Comparison of ENCODE assay signal across 38 cellular contexts in the genomic region with DNA sequence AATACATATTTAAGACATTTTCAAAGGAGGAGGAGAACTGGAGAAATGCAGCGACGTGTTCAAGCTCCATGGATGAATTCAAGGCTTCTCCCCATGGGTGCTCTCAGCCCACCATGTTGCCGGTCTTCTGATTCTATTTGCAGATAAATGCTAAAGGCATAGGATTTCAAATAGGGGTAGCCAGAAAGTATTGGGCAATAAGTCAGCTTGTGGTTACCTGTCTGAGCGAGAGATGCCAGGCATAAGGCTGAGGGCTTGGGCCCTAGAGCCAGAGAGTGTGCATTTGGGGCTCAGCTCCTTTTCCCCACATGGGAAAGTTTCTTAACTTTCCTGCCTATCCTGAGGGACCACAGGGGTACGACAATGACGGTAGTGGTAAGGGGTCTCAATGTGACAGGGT.
"Had no signal": no experiment of that assay in that cellular context is flagged by ENCODE, and none has a peak within 500 bp of the region (broad histone marks: within the 10 kb centered on the region; RNA-seq: fewer than 3 reads in every experiment).

No MANE protein-coding gene starts in this region.

- H3K4me3 ChIP-seq: adrenal gland, ascending aorta, body of pancreas, breast epithelium, cardiac muscle cell had no signal

- H3K27me3 Mint-ChIP-seq: activated naive CD8-positive, alpha-beta T cell; activated naive CD8-positive, alpha-beta T cell treated with anti-CD3 and anti-CD28 coated beads, Interleukin-2, amount 50 U/mL, for 24 hours; activated T-cell treated with anti-CD3 and anti-CD28 coated beads, Interleukin-2, amount 50 U/mL, for 24 hours; brain; central memory CD8-positive, alpha-beta T cell had no signal

- H3K4me1 Mint-ChIP-seq: activated naive CD4-positive, alpha-beta T cell treated with anti-CD3 and anti-CD28 coated beads, Interleukin-2, amount 10 ng/mL, durations not matched to agents 7 days and 5 days; central memory CD8-positive, alpha-beta T cell had no signal

- DNase-seq: activated effector memory CD4-positive, alpha-beta T cell treated with anti-CD3 and anti-CD28 coated beads, Interleukin-2, amount 50 U/mL, for 16 hours; activated effector memory CD4-positive, alpha-beta T cell treated with Interleukin-2 at 50 U/mL for 16 hours; activated gamma-delta T cell; activated naive CD4-positive, alpha-beta T cell; activated naive CD4-positive, alpha-beta T cell treated with anti-CD3 and anti-CD28 coated beads for 36 hours; activated naive CD4-positive, alpha-beta T cell treated with anti-CD3 and anti-CD28 coated beads, Interleukin-2, amount 10 ng/mL, durations not matched to agents 7 days and 5 days; activated naive CD4-positive, alpha-beta T cell treated with anti-CD3 and anti-CD28 coated beads, Interleukin-2, amount 50 U/mL, for 16 hours; activated naive CD4-positive, alpha-beta T cell treated with Interleukin-2 at 50 U/mL for 16 hours; activated naive CD8-positive, alpha-beta T cell treated with anti-CD3 and anti-CD28 coated beads for 36 hours; activated naive CD8-positive, alpha-beta T cell treated with anti-CD3 and anti-CD28 coated beads, Interleukin-2, amount 10 ng/mL, durations not matched to agents 7 days and 5 days; activated naive CD8-positive, alpha-beta T cell treated with anti-CD3 and anti-CD28 coated beads, Interleukin-2, amount 50 U/mL, for 24 hours; activated T-cell treated with anti-CD3 and anti-CD28 coated beads, Interleukin-2, amount 50 U/mL, for 24 hours; activated T-cell treated with anti-CD3 and anti-CD28 coated beads, Interleukin-2, amount 50 U/mL, for 4 hours; activated T-cell treated with anti-CD3 and anti-CD28 coated beads, Interleukin-2, amount 50 U/mL, for 48 hours; activated T-cell treated with anti-CD3 and anti-CD28 coated beads, Interleukin-2, amount 50 U/mL, for 72 hours; adrenal gland; amniotic stem cell; amygdala; anterior cingulate cortex; aorta; body of pancreas; brain microvascular endothelial cell; caudate nucleus; central memory CD4-positive, alpha-beta T cell; cerebellar nuclear complex had no signal

- H3K27ac Mint-ChIP-seq: activated naive CD4-positive, alpha-beta T cell treated with anti-CD3 and anti-CD28 coated beads for 36 hours; activated naive CD4-positive, alpha-beta T cell treated with anti-CD3 and anti-CD28 coated beads, Interleukin-2, amount 10 ng/mL, durations not matched to agents 7 days and 5 days; activated naive CD4-positive, alpha-beta T cell treated with anti-CD3 and anti-CD28 coated beads, Interleukin-2, amount 50 U/mL, for 24 hours; activated naive CD4-positive, alpha-beta T cell treated with anti-CD3 and anti-CD28 coated beads, Interleukin-2, amount 50 U/mL, for 72 hours; activated naive CD8-positive, alpha-beta T cell; activated naive CD8-positive, alpha-beta T cell treated with anti-CD3 and anti-CD28 coated beads for 36 hours; activated naive CD8-positive, alpha-beta T cell treated with anti-CD3 and anti-CD28 coated beads, Interleukin-2, amount 10 ng/mL, durations not matched to agents 7 days and 5 days; activated naive CD8-positive, alpha-beta T cell treated with anti-CD3 and anti-CD28 coated beads, Interleukin-2, amount 50 U/mL, for 24 hours; activated T-cell treated with anti-CD3 and anti-CD28 coated beads, Interleukin-2, amount 50 U/mL, for 24 hours; activated T-cell treated with anti-CD3 and anti-CD28 coated beads, Interleukin-2, amount 50 U/mL, for 72 hours; activated T-helper 1 cell treated with anti-CD3 and anti-CD28 coated beads, Interleukin-12 subunit alpha, Interleukin-12 subunit beta, Interleukin-2, Interleukin-4 antibody, amounts not matched to agents 30 ng/mL and 10 ng/mL and 1 ng/mL, durations not matched to agents 14 hours and 24 hours and 36 hours; activated T-helper 17 cell treated with anti-CD3 and anti-CD28 coated beads, Interleukin-2, amount 50 U/mL, for 72 hours; activated T-helper 2 cell treated with anti-CD3 and anti-CD28 coated beads, Interferon-gamma antibody, Interleukin-2, Interleukin-4, amounts not matched to agents 10 μg/mL and 5 μg/mL and 100 μg/mL, durations not matched to agents 14 hours and 24 hours and 36 hours had no signal

- H3K36me3 Mint-ChIP-seq: activated naive CD4-positive, alpha-beta T cell treated with anti-CD3 and anti-CD28 coated beads, Interleukin-2, amount 10 ng/mL, durations not matched to agents 7 days and 5 days; activated naive CD4-positive, alpha-beta T cell treated with anti-CD3 and anti-CD28 coated beads, Interleukin-2, amount 50 U/mL, for 24 hours; activated naive CD4-positive, alpha-beta T cell treated with anti-CD3 and anti-CD28 coated beads, Interleukin-2, amount 50 U/mL, for 72 hours; activated naive CD8-positive, alpha-beta T cell; activated naive CD8-positive, alpha-beta T cell treated with anti-CD3 and anti-CD28 coated beads for 36 hours; activated naive CD8-positive, alpha-beta T cell treated with anti-CD3 and anti-CD28 coated beads, Interleukin-2, amount 10 ng/mL, durations not matched to agents 7 days and 5 days had no signal

- H3K9me3 Mint-ChIP-seq: activated naive CD4-positive, alpha-beta T cell treated with anti-CD3 and anti-CD28 coated beads for 36 hours; activated naive CD4-positive, alpha-beta T cell treated with anti-CD3 and anti-CD28 coated beads, Interleukin-2, amount 10 ng/mL, durations not matched to agents 7 days and 5 days; activated naive CD4-positive, alpha-beta T cell treated with anti-CD3 and anti-CD28 coated beads, Interleukin-2, amount 50 U/mL, for 24 hours; activated naive CD4-positive, alpha-beta T cell treated with anti-CD3 and anti-CD28 coated beads, Interleukin-2, amount 50 U/mL, for 72 hours; activated naive CD8-positive, alpha-beta T cell treated with anti-CD3 and anti-CD28 coated beads for 36 hours; activated naive CD8-positive, alpha-beta T cell treated with anti-CD3 and anti-CD28 coated beads, Interleukin-2, amount 10 ng/mL, durations not matched to agents 7 days and 5 days; activated naive CD8-positive, alpha-beta T cell treated with anti-CD3 and anti-CD28 coated beads, Interleukin-2, amount 50 U/mL, for 24 hours; activated T-cell treated with anti-CD3 and anti-CD28 coated beads, Interleukin-2, amount 50 U/mL, for 24 hours; activated T-cell treated with anti-CD3 and anti-CD28 coated beads, Interleukin-2, amount 50 U/mL, for 4 hours; activated T-cell treated with anti-CD3 and anti-CD28 coated beads, Interleukin-2, amount 50 U/mL, for 72 hours; activated T-helper 1 cell treated with anti-CD3 and anti-CD28 coated beads, Interleukin-12 subunit alpha, Interleukin-12 subunit beta, Interleukin-2, Interleukin-4 antibody, amounts not matched to agents 30 ng/mL and 10 ng/mL and 1 ng/mL, durations not matched to agents 14 hours and 24 hours and 36 hours; activated T-helper 17 cell treated with anti-CD3 and anti-CD28 coated beads, Interleukin-2, amount 50 U/mL, for 72 hours; activated T-helper 2 cell treated with anti-CD3 and anti-CD28 coated beads, Interferon-gamma antibody, Interleukin-2, Interleukin-4, amounts not matched to agents 10 μg/mL and 5 μg/mL and 100 μg/mL, durations not matched to agents 14 hours and 24 hours and 36 hours; central memory CD8-positive, alpha-beta T cell had no signal

- H3K27ac ChIP-seq: adrenal gland, ascending aorta, body of pancreas, brain microvascular endothelial cell, breast epithelium, cardiac muscle cell had no signal

- H3K9me3 ChIP-seq: adrenal gland, ascending aorta, body of pancreas, breast epithelium had no signal

- FAIRE-seq: bronchial epithelial cell, colon had no signal

- H3K27me3 ChIP-seq: adrenal gland, ascending aorta, body of pancreas, brain microvascular endothelial cell, breast epithelium, cardiac muscle cell had no signal

- H3K4me1 ChIP-seq: breast epithelium had no signal

- H3K36me3 ChIP-seq: adrenal gland, ascending aorta, brain microvascular endothelial cell, breast epithelium, cardiac muscle cell had no signal

- H3K4me3 Mint-ChIP-seq: activated naive CD4-positive, alpha-beta T cell treated with anti-CD3 and anti-CD28 coated beads for 36 hours; activated naive CD4-positive, alpha-beta T cell treated with anti-CD3 and anti-CD28 coated beads, Interleukin-2, amount 10 ng/mL, durations not matched to agents 7 days and 5 days; activated naive CD4-positive, alpha-beta T cell treated with anti-CD3 and anti-CD28 coated beads, Interleukin-2, amount 50 U/mL, for 24 hours; activated naive CD8-positive, alpha-beta T cell; activated naive CD8-positive, alpha-beta T cell treated with anti-CD3 and anti-CD28 coated beads for 36 hours; activated naive CD8-positive, alpha-beta T cell treated with anti-CD3 and anti-CD28 coated beads, Interleukin-2, amount 10 ng/mL, durations not matched to agents 7 days and 5 days; activated naive CD8-positive, alpha-beta T cell treated with anti-CD3 and anti-CD28 coated beads, Interleukin-2, amount 50 U/mL, for 24 hours; activated T-cell treated with anti-CD3 and anti-CD28 coated beads, Interleukin-2, amount 50 U/mL, for 24 hours; activated T-cell treated with anti-CD3 and anti-CD28 coated beads, Interleukin-2, amount 50 U/mL, for 4 hours; activated T-cell treated with anti-CD3 and anti-CD28 coated beads, Interleukin-2, amount 50 U/mL, for 72 hours; activated T-helper 1 cell treated with anti-CD3 and anti-CD28 coated beads, Interleukin-12 subunit alpha, Interleukin-12 subunit beta, Interleukin-2, Interleukin-4 antibody, amounts not matched to agents 30 ng/mL and 10 ng/mL and 1 ng/mL, durations not matched to agents 14 hours and 24 hours and 36 hours; activated T-helper 17 cell treated with anti-CD3 and anti-CD28 coated beads, Interleukin-2, amount 50 U/mL, for 72 hours; central memory CD8-positive, alpha-beta T cell had no signal

- ATAC-seq: activated naive CD4-positive, alpha-beta T cell treated with anti-CD3 and anti-CD28 coated beads, Interleukin-2, amount 50 U/mL, for 72 hours; activated naive CD8-positive, alpha-beta T cell treated with anti-CD3 and anti-CD28 coated beads, Interleukin-2, amount 50 U/mL, for 24 hours; activated T-cell treated with anti-CD3 and anti-CD28 coated beads, Interleukin-2, amount 50 U/mL, for 4 hours; activated T-cell treated with anti-CD3 and anti-CD28 coated beads, Interleukin-2, amount 50 U/mL, for 72 hours; activated T-helper 17 cell treated with anti-CD3 and anti-CD28 coated beads, Interleukin-2, amount 50 U/mL, for 72 hours; body of pancreas had no signal
